18 cellular contexts compared by ENCODE assay signal in genomic region chr10:670038-670437, GRCh38.
"Had no signal": no experiment of that assay in that cellular context is flagged by ENCODE, and none has a peak within 500 bp of the region (broad histone marks: within the 10 kb centered on the region; RNA-seq: fewer than 3 reads in every experiment).

No MANE protein-coding gene starts in this region.

- H3K27ac Mint-ChIP-seq: activated naive CD8-positive, alpha-beta T cell; activated T-helper 1 cell treated with anti-CD3 and anti-CD28 coated beads, Interleukin-12 subunit alpha, Interleukin-12 subunit beta, Interleukin-2, Interleukin-4 antibody, amounts not matched to agents 30 ng/mL and 10 ng/mL and 1 ng/mL, durations not matched to agents 14 hours and 24 hours and 36 hours; mesothelial cell of epicardium; natural killer cell treated with Interleukin-12 subunit alpha and Interleukin-12 subunit beta and Interleukin-15 and Interleukin-18, amount 100 ng/mL, for 72 hours; T-helper 1 cell treated with Interleukin-12 subunit alpha and Interleukin-12 subunit beta and Interleukin-4 antibody, amounts not matched to agents 30 μg/mL and 1 μg/mL, for 36 hours had no signal

- H3K27ac ChIP-seq: cardiac muscle cell, epithelial cell of prostate, hepatocyte, prostate gland, thyroid gland had no signal

- FAIRE-seq: islet of Langerhans, urothelium cell line had no signal

- H3K9me3 Mint-ChIP-seq: activated T-helper 1 cell treated with anti-CD3 and anti-CD28 coated beads, Interleukin-12 subunit alpha, Interleukin-12 subunit beta, Interleukin-2, Interleukin-4 antibody, amounts not matched to agents 30 ng/mL and 10 ng/mL and 1 ng/mL, durations not matched to agents 14 hours and 24 hours and 36 hours; natural killer cell treated with Interleukin-12 subunit alpha and Interleukin-12 subunit beta and Interleukin-15 and Interleukin-18, amount 100 ng/mL, for 72 hours; T-helper 1 cell treated with Interleukin-12 subunit alpha and Interleukin-12 subunit beta and Interleukin-4 antibody, amounts not matched to agents 30 μg/mL and 1 μg/mL, for 36 hours had no signal

- H3K36me3 ChIP-seq: cardiac muscle cell, prostate gland, thyroid gland had no signal

- ATAC-seq: natural killer cell treated with Interleukin-12 subunit alpha and Interleukin-12 subunit beta and Interleukin-15 and Interleukin-18, amount 100 ng/mL, for 72 hours; sciatic nerve had no signal

- H3K4me1 ChIP-seq: prostate gland, thyroid gland had no signal

- H3K27me3 ChIP-seq: cardiac muscle cell, hepatocyte, thyroid gland had no signal

- H3K4me3 Mint-ChIP-seq: activated naive CD8-positive, alpha-beta T cell; activated T-helper 1 cell treated with anti-CD3 and anti-CD28 coated beads, Interleukin-12 subunit alpha, Interleukin-12 subunit beta, Interleukin-2, Interleukin-4 antibody, amounts not matched to agents 30 ng/mL and 10 ng/mL and 1 ng/mL, durations not matched to agents 14 hours and 24 hours and 36 hours; mesothelial cell of epicardium; natural killer cell treated with Interleukin-12 subunit alpha and Interleukin-12 subunit beta and Interleukin-15 and Interleukin-18, amount 100 ng/mL, for 72 hours; T-helper 1 cell treated with Interleukin-12 subunit alpha and Interleukin-12 subunit beta and Interleukin-4 antibody, amounts not matched to agents 30 μg/mL and 1 μg/mL, for 36 hours had no signal

- H3K4me3 ChIP-seq: cardiac muscle cell, hepatocyte, lung, prostate gland, thyroid gland had no signal

- H3K36me3 Mint-ChIP-seq: activated naive CD8-positive, alpha-beta T cell; natural killer cell treated with Interleukin-12 subunit alpha and Interleukin-12 subunit beta and Interleukin-15 and Interleukin-18, amount 100 ng/mL, for 72 hours had no signal

- H3K9me3 ChIP-seq: prostate gland, thyroid gland had no signal

- DNase-seq: activated CD4-positive, CD25-positive, alpha-beta regulatory T cell treated with anti-CD3 and anti-CD28 coated beads, Interleukin-2, amount 50 U/mL, for 72 hours; foreskin fibroblast; occipital lobe; stimulated activated naive CD4-positive, alpha-beta T cell; thyroid gland had no signal
